In the genomic region with DNA sequence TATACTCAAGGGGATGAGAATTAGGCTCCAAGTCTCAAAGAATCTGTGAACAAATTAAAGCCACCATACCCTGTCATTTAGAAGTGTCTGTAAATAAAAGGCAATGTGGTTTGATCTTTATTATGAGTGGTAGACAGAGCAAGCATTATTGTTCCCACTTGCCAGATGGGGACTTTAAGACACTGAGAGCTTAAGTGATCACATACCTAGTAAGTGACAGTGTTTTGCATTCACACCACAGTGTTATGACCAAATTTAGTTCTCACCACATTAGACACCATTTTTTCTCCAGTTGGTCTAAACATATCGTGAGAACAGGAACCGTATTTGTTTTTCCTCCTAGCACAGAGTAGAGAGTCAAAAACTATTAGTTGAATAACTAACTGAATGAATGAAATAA, we compare ENCODE assay signal across 18 cellular contexts. TPM values are rescaled to one million over a fixed set of nuclear protein-coding genes. Genes with fewer than 3 reads are reported as not detected.
A peak's percentile ranks its signal among the peaks of the same experiment; 100 is the strongest.
DNase-seq lines count a peak whose midpoint lies in the region; ATAC-seq, FAIRE-seq and TF ChIP-seq lines count a peak whose summit lies in the region.
"Had no signal": no experiment of that assay in that cellular context is flagged by ENCODE, and none has a peak within 500 bp of the region (broad histone marks: within the 10 kb centered on the region; RNA-seq: fewer than 3 reads in every experiment).

No MANE protein-coding gene starts in this region.

- H3K4me1 Mint-ChIP-seq in activated CD4-positive, alpha-beta T cell treated with anti-CD3 and anti-CD28 coated beads for 36 hours: peaks cover 98% of the 10 kb centered on the region
- peaks cover 97% of the 10 kb centered on the region for H3K4me1 Mint-ChIP-seq in activated CD8-positive, alpha-beta T cell treated with anti-CD3 and anti-CD28 coated beads for 36 hours (ENCODE audit: low read depth)
- peaks cover 97% of the 10 kb centered on the region for H3K4me1 Mint-ChIP-seq in stimulated activated effector memory CD8-positive, alpha-beta T cell treated with anti-CD3 and anti-CD28 coated beads, Interleukin-12 subunit alpha, Interleukin-12 subunit beta, amount 100 ng/mL, for 72 hours

- no peak for DNase-seq in activated CD4-positive, alpha-beta T cell treated with anti-CD3 and anti-CD28 coated beads for 36 hours
- DNase-seq in activated CD4-positive, alpha-beta T cell treated with anti-CD3 and anti-CD28 coated beads, Interleukin-2, amount 50 U/mL, for 4 hours: no peak
- no peak for DNase-seq in activated CD8-positive, alpha-beta T cell treated with anti-CD3 and anti-CD28 coated beads for 36 hours
- DNase-seq in stimulated activated effector memory CD8-positive, alpha-beta T cell treated with anti-CD3 and anti-CD28 coated beads, Interleukin-12 subunit alpha, Interleukin-12 subunit beta, amount 100 ng/mL, for 72 hours (ENCODE audit: low spot score in 2 of 2): no peak
- no peak for DNase-seq in stimulated activated CD4-positive, alpha-beta T cell treated with anti-CD3 and anti-CD28 coated beads, Interleukin-4, amount 100 ng/mL, for 1 hour
- no peak for DNase-seq in kidney
- DNase-seq: 8988T; brain microvascular endothelial cell; effector CD8-positive, alpha-beta T cell; KG1; NCI-H1436; NCI-H446; nephron progenitor cell; PC-3 had no signal

- peak; percentile 5 for ATAC-seq in activated CD4-positive, alpha-beta T cell treated with anti-CD3 and anti-CD28 coated beads for 36 hours
- ATAC-seq in GM21619 (IDR thresholded peaks at IDR 0.05; ENCODE audit: unreplicated experiment): peak; percentile 28
- ATAC-seq in activated CD8-positive, alpha-beta T cell treated with anti-CD3 and anti-CD28 coated beads for 36 hours: peak; percentile 37
- peak; percentile 74 for ATAC-seq in stimulated activated effector memory CD8-positive, alpha-beta T cell treated with anti-CD3 and anti-CD28 coated beads, Interleukin-12 subunit alpha, Interleukin-12 subunit beta, amount 100 ng/mL, for 72 hours
- no peak for ATAC-seq in GM21423 (IDR thresholded peaks at IDR 0.05; ENCODE audit: unreplicated experiment)
- ATAC-seq: PC-3 had no signal

- intact Hi-C loops in activated CD4-positive, alpha-beta T cell treated with anti-CD3 and anti-CD28 coated beads for 36 hours (cut with DNase I, micrococcal nuclease): loop anchor here in 1 of 2 experiments (5.0 kb wide), 2 partner anchors 954 to 1801 kb away; a partner anchor contains a TSS
- intact Hi-C loops in activated CD8-positive, alpha-beta T cell treated with anti-CD3 and anti-CD28 coated beads for 36 hours (cut with micrococcal nuclease): loop anchor here (10.0 kb wide), 1 partner anchor 284 kb away; no protein-coding TSS in a partner anchor
- intact Hi-C loops in kidney (cut with DNase I): no loop called here

- H3K9me3 Mint-ChIP-seq in activated CD4-positive, alpha-beta T cell treated with anti-CD3 and anti-CD28 coated beads for 36 hours (ENCODE audit: low read depth): peaks cover 4% of the 10 kb centered on the region
- peaks cover 3% of the 10 kb centered on the region for H3K9me3 Mint-ChIP-seq in activated CD8-positive, alpha-beta T cell treated with anti-CD3 and anti-CD28 coated beads for 36 hours
- H3K9me3 Mint-ChIP-seq in stimulated activated effector memory CD8-positive, alpha-beta T cell treated with anti-CD3 and anti-CD28 coated beads, Interleukin-12 subunit alpha, Interleukin-12 subunit beta, amount 100 ng/mL, for 72 hours: no peaks in the 10 kb centered on the region
- H3K9me3 Mint-ChIP-seq: nephron progenitor cell had no signal

- peak overlapping the region; percentile 98 for H3K27ac Mint-ChIP-seq in activated CD4-positive, alpha-beta T cell treated with anti-CD3 and anti-CD28 coated beads for 36 hours
- peak overlapping the region; percentile 93 for H3K27ac Mint-ChIP-seq in activated CD8-positive, alpha-beta T cell treated with anti-CD3 and anti-CD28 coated beads for 36 hours
- peak overlapping the region; percentile 99 for H3K27ac Mint-ChIP-seq in stimulated activated effector memory CD8-positive, alpha-beta T cell treated with anti-CD3 and anti-CD28 coated beads, Interleukin-12 subunit alpha, Interleukin-12 subunit beta, amount 100 ng/mL, for 72 hours
- H3K27ac Mint-ChIP-seq: nephron progenitor cell had no signal

- H3K27ac ChIP-seq in kidney (ENCODE audit: low read depth in 2 of 2, low read length in 2 of 2): no peak overlapping the region
- H3K27ac ChIP-seq: brain microvascular endothelial cell, tibial nerve had no signal

- no peaks in the 10 kb centered on the region for H3K9me3 ChIP-seq in kidney (ENCODE audit: control insufficient read depth in 1 of 2, low read length in 2 of 2)
- H3K9me3 ChIP-seq: tibial nerve had no signal

- no peaks in the 10 kb centered on the region for H3K36me3 ChIP-seq in kidney (ENCODE audit: control insufficient read depth in 1 of 2, insufficient read depth in 2 of 2, low read length in 2 of 2)
- H3K36me3 ChIP-seq: brain microvascular endothelial cell, tibial nerve had no signal

- POLR2A ChIA-PET in activated CD4-positive, alpha-beta T cell treated with anti-CD3 and anti-CD28 coated beads for 36 hours (lab: Charles Lee): interaction anchor here (1.1 kb wide), 1 partner anchor 13 kb away, joined by 3 read pairs; a partner anchor contains a TSS
- POLR2A ChIA-PET in activated CD8-positive, alpha-beta T cell treated with anti-CD3 and anti-CD28 coated beads for 36 hours (lab: Charles Lee): interaction anchor here (0.9 to 3.4 kb wide), 4 partner anchors 8 to 62 kb away, joined by 4 to 20 read pairs (median 13); a partner anchor contains a TSS

- H3K4me3 Mint-ChIP-seq in activated CD4-positive, alpha-beta T cell treated with anti-CD3 and anti-CD28 coated beads for 36 hours: no peak overlapping the region
- H3K4me3 Mint-ChIP-seq in activated CD8-positive, alpha-beta T cell treated with anti-CD3 and anti-CD28 coated beads for 36 hours: peak overlapping the region; percentile 39
- peak overlapping the region; percentile 72 for H3K4me3 Mint-ChIP-seq in stimulated activated effector memory CD8-positive, alpha-beta T cell treated with anti-CD3 and anti-CD28 coated beads, Interleukin-12 subunit alpha, Interleukin-12 subunit beta, amount 100 ng/mL, for 72 hours
- H3K4me3 Mint-ChIP-seq: nephron progenitor cell had no signal

- CTCF ChIA-PET in activated CD4-positive, alpha-beta T cell treated with anti-CD3 and anti-CD28 coated beads for 36 hours (lab: Charles Lee): interaction anchor here (1.1 to 3.3 kb wide), 4 partner anchors 9 to 31 kb away, joined by 4 to 20 read pairs (median 4); no protein-coding TSS in a partner anchor
- CTCF ChIA-PET in activated CD8-positive, alpha-beta T cell treated with anti-CD3 and anti-CD28 coated beads for 36 hours (lab: Charles Lee): interaction anchor here (0.9 to 2.2 kb wide), 5 partner anchors 8 to 61 kb away, joined by 3 to 15 read pairs (median 5); no protein-coding TSS in a partner anchor

- H3K36me3 Mint-ChIP-seq in activated CD4-positive, alpha-beta T cell treated with anti-CD3 and anti-CD28 coated beads for 36 hours (ENCODE audit: low read depth): peaks cover 54% of the 10 kb centered on the region
- peaks cover 85% of the 10 kb centered on the region for H3K36me3 Mint-ChIP-seq in activated CD8-positive, alpha-beta T cell treated with anti-CD3 and anti-CD28 coated beads for 36 hours (ENCODE audit: low read depth)
- H3K36me3 Mint-ChIP-seq in stimulated activated effector memory CD8-positive, alpha-beta T cell treated with anti-CD3 and anti-CD28 coated beads, Interleukin-12 subunit alpha, Interleukin-12 subunit beta, amount 100 ng/mL, for 72 hours: peaks cover 95% of the 10 kb centered on the region

- no peaks in the 10 kb centered on the region for H3K4me1 ChIP-seq in kidney (ENCODE audit: control insufficient read depth in 1 of 2, insufficient read depth in 1 of 2, low read depth in 1 of 2, low read length in 2 of 2)
- H3K4me1 ChIP-seq: tibial nerve had no signal

- H3K27me3 Mint-ChIP-seq in activated CD4-positive, alpha-beta T cell treated with anti-CD3 and anti-CD28 coated beads for 36 hours: no peaks in the 10 kb centered on the region
- H3K27me3 Mint-ChIP-seq in activated CD8-positive, alpha-beta T cell treated with anti-CD3 and anti-CD28 coated beads for 36 hours: no peaks in the 10 kb centered on the region

- no peak for TF ChIP-seq CTCF in activated CD8-positive, alpha-beta T cell treated with anti-CD3 and anti-CD28 coated beads for 36 hours (IDR thresholded peaks at IDR 0.05)
- no peak for TF ChIP-seq CTCF in kidney (IDR thresholded peaks at IDR 0.05; ENCODE audit: borderline replicate concordance, extremely low read depth, insufficient read depth)

- FAIRE-seq in kidney (lab: Jason Lieb, UNC): no peak

- no peak overlapping the region for H3K9ac ChIP-seq in kidney (ENCODE audit: low read length in 2 of 2)

- no peak overlapping the region for H3K4me3 ChIP-seq in kidney (ENCODE audit: low read length in 2 of 2)
- H3K4me3 ChIP-seq: lung, tibial nerve had no signal

RNA-seq across cellular contexts. Expression of a gene that starts 13.2 kb away (rescaled TPM):
- total RNA-seq in activated CD4-positive, alpha-beta T cell treated with anti-CD3 and anti-CD28 coated beads for 36 hours: 100 to 1,000 TPM; 313 to 418 TPM
- total RNA-seq in activated CD8-positive, alpha-beta T cell treated with anti-CD3 and anti-CD28 coated beads for 36 hours: 100 to 1,000 TPM; 226 to 235 TPM
- 0.66 TPM for total RNA-seq in kidney
- 0.54 TPM for polyA plus RNA-seq in kidney (ENCODE audit: insufficient read depth, low read depth, low replicate concordance)
- total RNA-seq: tibial nerve had no signal

Comparison
In these comparisons a context has a peak if more than half of its experiments do, and no peak if none do; other contexts are left out.
1. RNA of a gene that starts 13.2 kb away (total RNA-seq): 313 to 418 TPM in activated CD4-positive, alpha-beta T cell treated with anti-CD3 and anti-CD28 coated beads for 36 hours and 226 to 235 TPM in activated CD8-positive, alpha-beta T cell treated with anti-CD3 and anti-CD28 coated beads for 36 hours; 0.66 TPM in kidney (single experiment); every median in the first group is over 100 times any median in the second.
2. Peak in every context shown above with its lines, with median percentiles within 50 percentile points of each other: H3K27ac Mint-ChIP-seq.